1 cellular context compared by ENCODE assay signal in the genomic region with DNA sequence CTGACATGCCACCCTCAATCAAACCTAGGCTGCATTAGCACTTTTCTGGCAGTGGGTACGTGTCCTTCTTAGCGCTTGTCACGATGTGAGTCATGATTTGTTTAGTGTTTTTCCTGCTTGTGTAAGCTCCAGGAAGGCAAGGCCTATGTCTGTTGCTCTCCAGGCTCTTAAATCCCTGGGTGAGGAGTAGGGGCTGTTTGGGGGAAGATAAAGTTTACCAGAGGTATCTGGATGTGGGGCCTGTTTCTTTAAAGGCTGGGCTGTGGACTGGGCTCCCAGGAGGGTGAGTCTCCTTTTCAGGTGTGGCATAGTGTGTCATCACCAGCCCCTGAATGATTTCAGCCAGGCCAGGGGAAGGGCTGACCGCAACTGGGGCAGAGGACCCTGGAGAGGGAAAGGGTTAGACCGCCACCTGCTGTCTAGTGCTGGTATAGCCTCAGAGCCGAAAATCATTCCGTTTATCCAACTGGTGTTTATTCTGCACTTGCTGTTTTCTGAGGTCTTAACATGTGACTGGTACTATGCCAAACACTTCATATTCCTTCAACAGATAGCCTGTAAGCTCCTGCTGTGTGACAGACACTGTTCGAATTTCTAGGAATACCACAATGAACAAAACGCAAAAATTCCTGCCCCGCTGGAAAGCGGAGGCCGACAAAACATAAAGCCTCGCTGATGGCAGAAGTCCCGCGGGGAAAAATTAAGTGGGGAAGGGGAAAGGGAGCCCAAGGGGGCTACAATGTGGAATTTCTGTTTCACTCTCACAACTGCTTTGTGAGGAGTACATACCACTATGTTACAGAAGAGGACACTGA.
TF ChIP-seq lines count a peak whose summit lies in the region.

No MANE protein-coding gene starts in this region.

TF ChIP-seq in K562, 482 proteins besides CTCF, POLR2A, EP300 and RAD21 (continued from another document):
- TF ChIP-seq, protein P1, sequence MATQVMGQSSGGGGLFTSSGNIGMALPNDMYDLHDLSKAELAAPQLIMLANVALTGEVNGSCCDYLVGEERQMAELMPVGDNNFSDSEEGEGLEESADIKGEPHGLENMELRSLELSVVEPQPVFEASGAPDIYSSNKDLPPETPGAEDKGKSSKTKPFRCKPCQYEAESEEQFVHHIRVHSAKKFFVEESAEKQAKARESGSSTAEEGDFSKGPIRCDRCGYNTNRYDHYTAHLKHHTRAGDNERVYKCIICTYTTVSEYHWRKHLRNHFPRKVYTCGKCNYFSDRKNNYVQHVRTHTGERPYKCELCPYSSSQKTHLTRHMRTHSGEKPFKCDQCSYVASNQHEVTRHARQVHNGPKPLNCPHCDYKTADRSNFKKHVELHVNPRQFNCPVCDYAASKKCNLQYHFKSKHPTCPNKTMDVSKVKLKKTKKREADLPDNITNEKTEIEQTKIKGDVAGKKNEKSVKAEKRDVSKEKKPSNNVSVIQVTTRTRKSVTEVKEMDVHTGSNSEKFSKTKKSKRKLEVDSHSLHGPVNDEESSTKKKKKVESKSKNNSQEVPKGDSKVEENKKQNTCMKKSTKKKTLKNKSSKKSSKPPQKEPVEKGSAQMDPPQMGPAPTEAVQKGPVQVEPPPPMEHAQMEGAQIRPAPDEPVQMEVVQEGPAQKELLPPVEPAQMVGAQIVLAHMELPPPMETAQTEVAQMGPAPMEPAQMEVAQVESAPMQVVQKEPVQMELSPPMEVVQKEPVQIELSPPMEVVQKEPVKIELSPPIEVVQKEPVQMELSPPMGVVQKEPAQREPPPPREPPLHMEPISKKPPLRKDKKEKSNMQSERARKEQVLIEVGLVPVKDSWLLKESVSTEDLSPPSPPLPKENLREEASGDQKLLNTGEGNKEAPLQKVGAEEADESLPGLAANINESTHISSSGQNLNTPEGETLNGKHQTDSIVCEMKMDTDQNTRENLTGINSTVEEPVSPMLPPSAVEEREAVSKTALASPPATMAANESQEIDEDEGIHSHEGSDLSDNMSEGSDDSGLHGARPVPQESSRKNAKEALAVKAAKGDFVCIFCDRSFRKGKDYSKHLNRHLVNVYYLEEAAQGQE (CRISPR knock-in tag; IDR thresholded peaks at IDR 0.05; ENCODE audit: low read depth), result peak; percentile 46; the same call in 1 of the 2 replicates
- TF ChIP-seq RAD51 (IDR thresholded peaks at IDR 0.05; ENCODE audit: borderline replicate concordance, low read depth) (0 out of 2 replicates have a peak, but pooled peaks have one; percentile 15), FOXJ2 (tag; IDR thresholded peaks at IDR 0.05) (0 out of 2 replicates have a peak, but pooled peaks have one; percentile 57), RCOR1 (IDR thresholded peaks at IDR 0.05; ENCODE audit: borderline replicate concordance in 1 of 2, low read depth in 2 of 2, low read length in 2 of 2) (peak in 1 of 2 experiments; percentile 46; a peak in 1 of 4 replicates), NR2C2 (CRISPR knock-in tag; IDR thresholded peaks at IDR 0.05) (no peak), NR2C2 (tag; IDR thresholded peaks at IDR 0.05) (peak; percentile 32; the same call in 1 of the 2 replicates), ZC3H11A (IDR thresholded peaks at IDR 0.05; ENCODE audit: low read depth, low read length) (no peak), JUND (IDR thresholded peaks at IDR 0.05; ENCODE audit: borderline replicate concordance, low read depth, low read length) (0 out of 2 replicates have a peak, but pooled peaks have one; percentile 28), JUND (tag; IDR thresholded peaks at IDR 0.05; ENCODE audit: borderline replicate concordance, low read depth, low read length) (peak; percentile 41; the same call in 1 of the 3 replicates), ZNF224 (CRISPR knock-in tag; IDR thresholded peaks at IDR 0.05) (no peak), ZNF354B (CRISPR knock-in tag; IDR thresholded peaks at IDR 0.05) (no peak), NBN (IDR thresholded peaks at IDR 0.05; ENCODE audit: low read depth) (no peak; the same call in 1 of the 2 replicates), CC2D1A (IDR thresholded peaks at IDR 0.05) (peak; percentile 81; the same call in 1 of the 2 replicates), CHD4 (IDR thresholded peaks at IDR 0.05; ENCODE audit: insufficient read depth, insufficient replicate concordance, low read depth, low read length, poor library complexity, severe bottlenecking) (no peak), LCOR (CRISPR knock-in tag; IDR thresholded peaks at IDR 0.05) (0 out of 2 replicates have a peak, but pooled peaks have one; percentile 40), RB1 (IDR thresholded peaks at IDR 0.05; ENCODE audit: low read depth) (peak; percentile 27; the same call in 1 of the 2 replicates), ZBTB7A (IDR thresholded peaks at IDR 0.05; ENCODE audit: borderline replicate concordance, control insufficient read depth, low read depth, low read length) (0 out of 2 replicates have a peak, but pooled peaks have one; percentile 23), HSF4 (CRISPR knock-in tag; IDR thresholded peaks at IDR 0.05; ENCODE audit: borderline replicate concordance) (no peak), KLF16 (IDR thresholded peaks at IDR 0.05) (0 out of 2 replicates have a peak, but pooled peaks have one; percentile 41), TAF7 (tag; IDR thresholded peaks at IDR 0.05) (no peak), ZKSCAN1 (IDR thresholded peaks at IDR 0.05; ENCODE audit: low read depth, low read length) (peak; percentile 96), ZNF165 (CRISPR knock-in tag; IDR thresholded peaks at IDR 0.05; ENCODE audit: borderline replicate concordance) (no peak), CEBPB (tag; IDR thresholded peaks at IDR 0.05) (peak; percentile 22; the same call in 1 of the 2 replicates), ZNF780A (CRISPR knock-in tag; IDR thresholded peaks at IDR 0.05) (no peak), HMG20B (CRISPR knock-in tag; IDR thresholded peaks at IDR 0.05) (no peak), EGR1 (conservative IDR thresholded peaks at IDR 0.05) (no peak), ZNF589 (CRISPR knock-in tag; IDR thresholded peaks at IDR 0.05; ENCODE audit: low read depth) (no peak), CTBP1 (IDR thresholded peaks at IDR 0.05; ENCODE audit: borderline replicate concordance) (peak; percentile 81), STAT5A (IDR thresholded peaks at IDR 0.05; ENCODE audit: borderline replicate concordance, low read length) (0 out of 2 replicates have a peak, but pooled peaks have one; percentile 31), PHB2 (IDR thresholded peaks at IDR 0.05; ENCODE audit: low read depth) (no peak), MAZ (CRISPR knock-in tag; conservative IDR thresholded peaks at IDR 0.05 in 1 of 2, IDR thresholded peaks at IDR 0.05 in 1 of 2) (peak in 1 of 2 experiments; percentile 67; a peak in 2 of 4 replicates), JUN (IDR thresholded peaks at IDR 0.05; ENCODE audit: borderline replicate concordance, low read depth, low read length) (peak; percentile 57; the same call in 1 of the 2 replicates), JUN (CRISPR knock-in tag; IDR thresholded peaks at IDR 0.05; ENCODE audit: borderline replicate concordance) (no peak), BHLHE40 (IDR thresholded peaks at IDR 0.05; ENCODE audit: low read length) (peak; percentile 25; the same call in 1 of the 2 replicates), ARID1B (IDR thresholded peaks at IDR 0.05) (peak; percentile 40; the same call in 1 of the 2 replicates), ARID2 (IDR thresholded peaks at IDR 0.05) (peak; percentile 89), SIN3B (IDR thresholded peaks at IDR 0.05; ENCODE audit: low read depth) (no peak), ZNF175 (CRISPR knock-in tag; IDR thresholded peaks at IDR 0.05; ENCODE audit: low read depth) (no peak), STAG1 (CRISPR knock-in tag; IDR thresholded peaks at IDR 0.05; ENCODE audit: borderline replicate concordance) (peak; percentile 88; the same call in 1 of the 2 replicates)
- TF ChIP-seq, protein P2, sequence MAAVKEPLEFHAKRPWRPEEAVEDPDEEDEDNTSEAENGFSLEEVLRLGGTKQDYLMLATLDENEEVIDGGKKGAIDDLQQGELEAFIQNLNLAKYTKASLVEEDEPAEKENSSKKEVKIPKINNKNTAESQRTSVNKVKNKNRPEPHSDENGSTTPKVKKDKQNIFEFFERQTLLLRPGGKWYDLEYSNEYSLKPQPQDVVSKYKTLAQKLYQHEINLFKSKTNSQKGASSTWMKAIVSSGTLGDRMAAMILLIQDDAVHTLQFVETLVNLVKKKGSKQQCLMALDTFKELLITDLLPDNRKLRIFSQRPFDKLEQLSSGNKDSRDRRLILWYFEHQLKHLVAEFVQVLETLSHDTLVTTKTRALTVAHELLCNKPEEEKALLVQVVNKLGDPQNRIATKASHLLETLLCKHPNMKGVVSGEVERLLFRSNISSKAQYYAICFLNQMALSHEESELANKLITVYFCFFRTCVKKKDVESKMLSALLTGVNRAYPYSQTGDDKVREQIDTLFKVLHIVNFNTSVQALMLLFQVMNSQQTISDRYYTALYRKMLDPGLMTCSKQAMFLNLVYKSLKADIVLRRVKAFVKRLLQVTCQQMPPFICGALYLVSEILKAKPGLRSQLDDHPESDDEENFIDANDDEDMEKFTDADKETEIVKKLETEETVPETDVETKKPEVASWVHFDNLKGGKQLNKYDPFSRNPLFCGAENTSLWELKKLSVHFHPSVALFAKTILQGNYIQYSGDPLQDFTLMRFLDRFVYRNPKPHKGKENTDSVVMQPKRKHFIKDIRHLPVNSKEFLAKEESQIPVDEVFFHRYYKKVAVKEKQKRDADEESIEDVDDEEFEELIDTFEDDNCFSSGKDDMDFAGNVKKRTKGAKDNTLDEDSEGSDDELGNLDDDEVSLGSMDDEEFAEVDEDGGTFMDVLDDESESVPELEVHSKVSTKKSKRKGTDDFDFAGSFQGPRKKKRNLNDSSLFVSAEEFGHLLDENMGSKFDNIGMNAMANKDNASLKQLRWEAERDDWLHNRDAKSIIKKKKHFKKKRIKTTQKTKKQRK (IDR thresholded peaks at IDR 0.05; ENCODE audit: borderline replicate concordance, low read depth, low read length), result no peak
- TF ChIP-seq, protein P3, sequence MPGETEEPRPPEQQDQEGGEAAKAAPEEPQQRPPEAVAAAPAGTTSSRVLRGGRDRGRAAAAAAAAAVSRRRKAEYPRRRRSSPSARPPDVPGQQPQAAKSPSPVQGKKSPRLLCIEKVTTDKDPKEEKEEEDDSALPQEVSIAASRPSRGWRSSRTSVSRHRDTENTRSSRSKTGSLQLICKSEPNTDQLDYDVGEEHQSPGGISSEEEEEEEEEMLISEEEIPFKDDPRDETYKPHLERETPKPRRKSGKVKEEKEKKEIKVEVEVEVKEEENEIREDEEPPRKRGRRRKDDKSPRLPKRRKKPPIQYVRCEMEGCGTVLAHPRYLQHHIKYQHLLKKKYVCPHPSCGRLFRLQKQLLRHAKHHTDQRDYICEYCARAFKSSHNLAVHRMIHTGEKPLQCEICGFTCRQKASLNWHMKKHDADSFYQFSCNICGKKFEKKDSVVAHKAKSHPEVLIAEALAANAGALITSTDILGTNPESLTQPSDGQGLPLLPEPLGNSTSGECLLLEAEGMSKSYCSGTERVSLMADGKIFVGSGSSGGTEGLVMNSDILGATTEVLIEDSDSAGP (CRISPR knock-in tag; IDR thresholded peaks at IDR 0.05), result no peak
- TF ChIP-seq, protein P4, sequence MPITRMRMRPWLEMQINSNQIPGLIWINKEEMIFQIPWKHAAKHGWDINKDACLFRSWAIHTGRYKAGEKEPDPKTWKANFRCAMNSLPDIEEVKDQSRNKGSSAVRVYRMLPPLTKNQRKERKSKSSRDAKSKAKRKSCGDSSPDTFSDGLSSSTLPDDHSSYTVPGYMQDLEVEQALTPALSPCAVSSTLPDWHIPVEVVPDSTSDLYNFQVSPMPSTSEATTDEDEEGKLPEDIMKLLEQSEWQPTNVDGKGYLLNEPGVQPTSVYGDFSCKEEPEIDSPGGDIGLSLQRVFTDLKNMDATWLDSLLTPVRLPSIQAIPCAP (CRISPR knock-in tag; IDR thresholded peaks at IDR 0.05; ENCODE audit: borderline replicate concordance), result no peak
- TF ChIP-seq, protein P5, sequence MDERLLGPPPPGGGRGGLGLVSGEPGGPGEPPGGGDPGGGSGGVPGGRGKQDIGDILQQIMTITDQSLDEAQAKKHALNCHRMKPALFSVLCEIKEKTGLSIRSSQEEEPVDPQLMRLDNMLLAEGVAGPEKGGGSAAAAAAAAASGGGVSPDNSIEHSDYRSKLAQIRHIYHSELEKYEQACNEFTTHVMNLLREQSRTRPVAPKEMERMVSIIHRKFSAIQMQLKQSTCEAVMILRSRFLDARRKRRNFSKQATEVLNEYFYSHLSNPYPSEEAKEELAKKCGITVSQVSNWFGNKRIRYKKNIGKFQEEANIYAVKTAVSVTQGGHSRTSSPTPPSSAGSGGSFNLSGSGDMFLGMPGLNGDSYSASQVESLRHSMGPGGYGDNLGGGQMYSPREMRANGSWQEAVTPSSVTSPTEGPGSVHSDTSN (CRISPR knock-in tag; IDR thresholded peaks at IDR 0.05; ENCODE audit: low read depth), result no peak
- TF ChIP-seq, protein P5 (tag; conservative IDR thresholded peaks at IDR 0.05; ENCODE audit: low read depth), result 0 out of 2 replicates have a peak, but pooled peaks have one; percentile 10
- TF ChIP-seq, protein P6, sequence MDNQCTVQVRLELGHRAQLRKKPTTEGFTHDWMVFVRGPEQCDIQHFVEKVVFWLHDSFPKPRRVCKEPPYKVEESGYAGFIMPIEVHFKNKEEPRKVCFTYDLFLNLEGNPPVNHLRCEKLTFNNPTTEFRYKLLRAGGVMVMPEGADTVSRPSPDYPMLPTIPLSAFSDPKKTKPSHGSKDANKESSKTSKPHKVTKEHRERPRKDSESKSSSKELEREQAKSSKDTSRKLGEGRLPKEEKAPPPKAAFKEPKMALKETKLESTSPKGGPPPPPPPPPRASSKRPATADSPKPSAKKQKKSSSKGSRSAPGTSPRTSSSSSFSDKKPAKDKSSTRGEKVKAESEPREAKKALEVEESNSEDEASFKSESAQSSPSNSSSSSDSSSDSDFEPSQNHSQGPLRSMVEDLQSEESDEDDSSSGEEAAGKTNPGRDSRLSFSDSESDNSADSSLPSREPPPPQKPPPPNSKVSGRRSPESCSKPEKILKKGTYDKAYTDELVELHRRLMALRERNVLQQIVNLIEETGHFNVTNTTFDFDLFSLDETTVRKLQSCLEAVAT (IDR thresholded peaks at IDR 0.05), result peak in 1 of 2 experiments; percentile 94; a peak in 2 of 4 replicates
TF ChIP-seq in K562: peak in this region for 52.
